In genomic region chr16:31196324-31197088, GRCh38 we compare ENCODE assay signal across 1 cellular context.
TF ChIP-seq lines count a peak whose summit lies in the region.

No MANE protein-coding gene starts in this region.

TF ChIP-seq in IMR-90, 13 proteins besides CTCF, POLR2A, EP300 and RAD21:
- TF ChIP-seq CEBPB (IDR thresholded peaks at IDR 0.05; ENCODE audit: low read depth, low read length) (peak; percentile 92), USF2 (IDR thresholded peaks at IDR 0.05; ENCODE audit: low read depth, low read length) (no peak)
TF ChIP-seq in IMR-90: peak in this region for 1.
